ENCODE assay signal across 10 cellular contexts in genomic region chr16:50473375-50473945, GRCh38.
A peak's percentile ranks its signal among the peaks of the same experiment; 100 is the strongest.
DNase-seq lines count a peak whose midpoint lies in the region; ATAC-seq and TF ChIP-seq lines count a peak whose summit lies in the region.
"Had no signal": no experiment of that assay in that cellular context is flagged by ENCODE, and none has a peak within 500 bp of the region (broad histone marks: within the 10 kb centered on the region; RNA-seq: fewer than 3 reads in every experiment).

No MANE protein-coding gene starts in this region.

- no peak for TF ChIP-seq POLR2A in tibial nerve (IDR thresholded peaks at IDR 0.05)

- H3K36me3 Mint-ChIP-seq in T-helper 1 cell treated with Interleukin-12 subunit alpha and Interleukin-12 subunit beta and Interleukin-4 antibody, amounts not matched to agents 30 μg/mL and 1 μg/mL, for 36 hours (ENCODE audit: low read depth) = no peaks in the 10 kb centered on the region
- no peaks in the 10 kb centered on the region for H3K36me3 Mint-ChIP-seq in stimulated activated naive B cell treated with anti-CD40 and anti-IgM and Interleukin-4, amounts not matched to agents 10 μg/mL and 1 μg/mL and 100 μg/mL, for 72 hours

- peak; percentile 5 for DNase-seq in activated T-cell treated with anti-CD3 and anti-CD28 coated beads for 24 hours (ENCODE audit: low read depth)
- no peak for DNase-seq in activated T-cell treated with anti-CD3 and anti-CD28 coated beads, Interleukin-2, amount 50 U/mL, for 1 hour
- DNase-seq in stimulated activated naive B cell treated with anti-CD40 and anti-IgM and Interleukin-4, amounts not matched to agents 10 μg/mL and 1 μg/mL and 100 μg/mL, for 72 hours = no peak
- no peak for DNase-seq in DMS79 treated with DMSO at 0.1 percent for 48 hours (lab: John Stamatoyannopoulos, UW)
- DNase-seq in tibial nerve (ENCODE audit: low spot score in 2 of 2) = no peak
- DNase-seq: hypothalamus, psoas muscle had no signal

- WGBS in tibial nerve, 2 donors = 73 to 77% methylated on average over 6 of the region's 6 CpGs

- peaks cover 0 to 16% of the 10 kb centered on the region in 2 donors for H3K27me3 ChIP-seq in tibial nerve

- peaks cover 14% of the 10 kb centered on the region for H3K4me1 Mint-ChIP-seq in T-helper 1 cell treated with Interleukin-12 subunit alpha and Interleukin-12 subunit beta and Interleukin-4 antibody, amounts not matched to agents 30 μg/mL and 1 μg/mL, for 36 hours (ENCODE audit: low read depth)
- H3K4me1 Mint-ChIP-seq in stimulated activated naive B cell treated with anti-CD40 and anti-IgM and Interleukin-4, amounts not matched to agents 10 μg/mL and 1 μg/mL and 100 μg/mL, for 72 hours = peaks cover 0 to 4% of the 10 kb centered on the region in 2 donors

- peak overlapping the region; percentile 5 for H3K27ac Mint-ChIP-seq in T-helper 1 cell treated with Interleukin-12 subunit alpha and Interleukin-12 subunit beta and Interleukin-4 antibody, amounts not matched to agents 30 μg/mL and 1 μg/mL, for 36 hours
- H3K27ac Mint-ChIP-seq in stimulated activated naive B cell treated with anti-CD40 and anti-IgM and Interleukin-4, amounts not matched to agents 10 μg/mL and 1 μg/mL and 100 μg/mL, for 72 hours = no peak overlapping the region

- ATAC-seq in HG03159 (IDR thresholded peaks at IDR 0.05; ENCODE audit: unreplicated experiment) = peak; percentile 77
- peak; percentile 52 to 67 for ATAC-seq in stimulated activated naive B cell treated with anti-CD40 and anti-IgM and Interleukin-4, amounts not matched to agents 10 μg/mL and 1 μg/mL and 100 μg/mL, for 72 hours (replicated peaks)
- no peak for ATAC-seq in HG03354 (IDR thresholded peaks at IDR 0.05; ENCODE audit: poor library complexity, severe bottlenecking, unreplicated experiment)
- ATAC-seq: psoas muscle had no signal

- H3K27ac ChIP-seq in tibial nerve = no peak overlapping the region
- H3K27ac ChIP-seq: psoas muscle had no signal

- no peaks in the 10 kb centered on the region for H3K9me3 Mint-ChIP-seq in T-helper 1 cell treated with Interleukin-12 subunit alpha and Interleukin-12 subunit beta and Interleukin-4 antibody, amounts not matched to agents 30 μg/mL and 1 μg/mL, for 36 hours
- no peaks in the 10 kb centered on the region for H3K9me3 Mint-ChIP-seq in stimulated activated naive B cell treated with anti-CD40 and anti-IgM and Interleukin-4, amounts not matched to agents 10 μg/mL and 1 μg/mL and 100 μg/mL, for 72 hours

- no peak for TF ChIP-seq CTCF in tibial nerve (IDR thresholded peaks at IDR 0.05)

- H3K4me3 Mint-ChIP-seq in T-helper 1 cell treated with Interleukin-12 subunit alpha and Interleukin-12 subunit beta and Interleukin-4 antibody, amounts not matched to agents 30 μg/mL and 1 μg/mL, for 36 hours = no peak overlapping the region
- no peak overlapping the region for H3K4me3 Mint-ChIP-seq in stimulated activated naive B cell treated with anti-CD40 and anti-IgM and Interleukin-4, amounts not matched to agents 10 μg/mL and 1 μg/mL and 100 μg/mL, for 72 hours

- H3K4me1 ChIP-seq in tibial nerve = peaks cover 0 to 2% (median 0%) of the 10 kb centered on the region in 4 donors
- H3K4me1 ChIP-seq: psoas muscle had no signal

- H3K9me3 ChIP-seq in tibial nerve = peaks cover 0 to 11% (median 2%) of the 10 kb centered on the region in 4 donors

- no peak overlapping the region for H3K4me3 ChIP-seq in tibial nerve
- H3K4me3 ChIP-seq: psoas muscle had no signal

- H3K36me3 ChIP-seq in tibial nerve = no peaks in the 10 kb centered on the region

- H3K27me3 Mint-ChIP-seq in T-helper 1 cell treated with Interleukin-12 subunit alpha and Interleukin-12 subunit beta and Interleukin-4 antibody, amounts not matched to agents 30 μg/mL and 1 μg/mL, for 36 hours (ENCODE audit: low read depth) = peaks cover 21% of the 10 kb centered on the region
- peaks cover 45 to 50% of the 10 kb centered on the region in 2 donors for H3K27me3 Mint-ChIP-seq in stimulated activated naive B cell treated with anti-CD40 and anti-IgM and Interleukin-4, amounts not matched to agents 10 μg/mL and 1 μg/mL and 100 μg/mL, for 72 hours

- TF ChIP-seq EP300 in tibial nerve (IDR thresholded peaks at IDR 0.05) = no peak
